9 cellular contexts compared by ENCODE assay signal in the genomic region with DNA sequence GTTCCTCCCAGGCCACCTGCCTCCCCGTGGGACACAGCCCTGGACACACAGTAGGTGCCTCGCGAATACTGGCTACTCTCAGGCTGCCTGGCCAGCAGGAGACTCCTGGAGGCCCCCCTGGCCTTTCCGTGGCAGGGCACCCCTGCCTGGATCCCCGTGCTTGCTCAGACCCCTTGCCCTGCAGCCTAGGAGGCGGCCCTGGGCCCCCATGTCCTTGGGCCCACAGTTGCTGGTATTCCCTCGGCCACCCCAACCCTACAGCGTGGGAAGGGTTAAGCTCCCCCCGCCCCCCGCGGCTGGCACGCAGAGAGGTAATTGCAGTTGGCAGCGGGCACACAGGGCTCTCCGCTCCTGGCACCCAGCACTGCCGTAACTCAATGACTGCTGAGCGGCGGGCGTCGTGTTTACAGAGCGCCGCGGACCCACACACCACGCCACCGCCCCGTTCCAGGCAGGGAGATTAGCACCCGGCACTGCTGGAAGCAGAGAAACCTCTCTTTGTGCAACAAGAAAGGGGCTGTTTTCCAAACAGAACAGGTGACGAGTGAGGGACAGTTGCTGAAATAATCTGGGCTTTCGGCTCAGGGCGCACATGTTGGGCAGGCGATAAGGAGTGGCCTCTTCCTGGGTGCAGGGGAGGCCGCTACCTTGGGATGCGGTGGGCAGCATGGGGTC. TPM values are rescaled to one million over a fixed set of nuclear protein-coding genes. Genes with fewer than 3 reads are reported as not detected.
DNase-seq lines count a peak whose midpoint lies in the region; ATAC-seq, FAIRE-seq and TF ChIP-seq lines count a peak whose summit lies in the region.
"Had no signal": no experiment of that assay in that cellular context is flagged by ENCODE, and none has a peak within 500 bp of the region (broad histone marks: within the 10 kb centered on the region; RNA-seq: fewer than 3 reads in every experiment).

No MANE protein-coding gene starts in this region.

- POLR2A ChIA-PET in HEK293 (lab: Yijun Ruan, JAX): no interaction called here

- WGBS in heart left ventricle, 4 donors: 38 to 64% (median 49%) methylated on average over 9 to 32 of the region's 32 CpGs
- WGBS in small intestine, 3 donors: 9 to 32% (median 10%) methylated on average over 32 of the region's 32 CpGs
- WGBS in lower leg skin, 2 donors: 39 to 40% methylated on average over 15 to 31 of the region's 32 CpGs

- H3K36me3 ChIP-seq in HEK293 (ENCODE audit: control insufficient read depth in 2 of 2, insufficient read depth in 1 of 2, low read length in 2 of 2) (no peaks in the 10 kb centered on the region; a peak in 1 of 3 replicates), heart left ventricle (no peaks in the 10 kb centered on the region), small intestine (ENCODE audit: control insufficient read depth in 2 of 2, insufficient read depth in 2 of 2, low read length in 2 of 2) (no peaks in the 10 kb centered on the region), kidney (ENCODE audit: control insufficient read depth in 1 of 2, insufficient read depth in 2 of 2, low read length in 2 of 2) (no peaks in the 10 kb centered on the region)
- H3K36me3 ChIP-seq: brain microvascular endothelial cell had no signal

- H3K4me1 ChIP-seq in HEK293 (ENCODE audit: control insufficient read depth, insufficient read depth, low read length) (peaks cover 3% of the 10 kb centered on the region; the same call in 1 of the 2 replicates), heart left ventricle (peaks cover 21 to 61% (median 56%) of the 10 kb centered on the region in 12 donors), small intestine (ENCODE audit: control insufficient read depth in 2 of 2, insufficient read depth in 1 of 2, low read depth in 1 of 2, low read length in 1 of 2) (peaks cover 2 to 8% of the 10 kb centered on the region in 2 donors), kidney (ENCODE audit: control insufficient read depth in 1 of 2, insufficient read depth in 1 of 2, low read depth in 1 of 2, low read length in 2 of 2) (peaks cover 0 to 11% of the 10 kb centered on the region in 2 donors)

- intact Hi-C loops in heart left ventricle (cut with DNase I): loop anchor here in 3 of 10 donors (2.0 to 5.0 kb wide), 3 partner anchors 45 to 55 kb away; no protein-coding TSS in a partner anchor
- intact Hi-C loops in lower leg skin (cut with DNase I; ENCODE audit: low total_unique reads): no loop called here
- intact Hi-C loops in kidney (cut with DNase I): no loop called here

- H3K27me3 ChIP-seq in heart left ventricle (peaks cover 0 to 26% (median 0%) of the 10 kb centered on the region in 9 donors), small intestine (ENCODE audit: control insufficient read depth in 2 of 2, insufficient read depth in 2 of 2, low read length in 2 of 2) (peaks cover 0 to 3% of the 10 kb centered on the region in 2 donors)
- H3K27me3 ChIP-seq: brain microvascular endothelial cell had no signal

- TF ChIP-seq CTCF in HEK293 (tag by site-specific recombination; IDR thresholded peaks at IDR 0.05) (no peak), heart left ventricle (IDR thresholded peaks at IDR 0.05) (no peak), lower leg skin (IDR thresholded peaks at IDR 0.05) (no peak), kidney (IDR thresholded peaks at IDR 0.05; ENCODE audit: borderline replicate concordance, extremely low read depth, insufficient read depth) (no peak)

- FAIRE-seq in small intestine (lab: Jason Lieb, UNC) (no peak), kidney (lab: Jason Lieb, UNC) (no peak)
- FAIRE-seq: GM12878 had no signal

- H3K9me3 ChIP-seq in HEK293 (ENCODE audit: control insufficient read depth, insufficient read depth, low read depth, low read length): no peaks in the 10 kb centered on the region
- no peaks in the 10 kb centered on the region for H3K9me3 ChIP-seq in heart left ventricle
- H3K9me3 ChIP-seq in small intestine (ENCODE audit: control insufficient read depth, low read depth): no peaks in the 10 kb centered on the region
- H3K9me3 ChIP-seq in kidney (ENCODE audit: control insufficient read depth in 1 of 2, low read length in 2 of 2): no peaks in the 10 kb centered on the region

- TF ChIP-seq POLR2A in heart left ventricle (IDR thresholded peaks at IDR 0.05) (no peak), lower leg skin (IDR thresholded peaks at IDR 0.05) (no peak)

- peak; percentile 23 to 45 (median 30) for ATAC-seq in heart left ventricle

- DNase-seq in NCI-H345 (lab: John Stamatoyannopoulos, UW) (peak; percentile 99), heart left ventricle (peak in 4 of 5 donors; percentile 61 to 83 (median 74)), small intestine (peak; percentile 59), lower leg skin (ENCODE audit: low spot score in 2 of 2) (no peak), kidney (no peak), SW 1271 (lab: John Stamatoyannopoulos, UW) (no peak)
- DNase-seq: brain microvascular endothelial cell had no signal

- CTCF ChIA-PET in HEK293 (lab: Yijun Ruan, JAX): interaction anchor here (1.0 to 1.2 kb wide), 2 partner anchors 13 to 57 kb away, joined by 3 to 4 read pairs; no protein-coding TSS in a partner anchor

- H3K4me3 ChIP-seq in HEK293 (ENCODE audit: low read depth, low read length) (no peak overlapping the region), heart left ventricle (no peak overlapping the region), small intestine (ENCODE audit: low read depth in 1 of 2, low read length in 2 of 2) (no peak overlapping the region), lower leg skin (ENCODE audit: low read depth, poor library complexity, severe bottlenecking) (no peak overlapping the region), kidney (ENCODE audit: low read length in 2 of 2) (no peak overlapping the region)
- H3K4me3 ChIP-seq: GM12878 had no signal

- H3K27ac ChIP-seq in HEK293 (ENCODE audit: extremely low read depth, low read depth, low read length) (no peak overlapping the region), heart left ventricle (peak overlapping the region in 9 of 12 donors; percentile 10 to 35 (median 24)), small intestine (ENCODE audit: low read depth in 1 of 2, low read length in 1 of 2) (peak overlapping the region in 1 of 2 donors; percentile 59), kidney (ENCODE audit: low read depth in 2 of 2, low read length in 2 of 2) (no peak overlapping the region)
- H3K27ac ChIP-seq: brain microvascular endothelial cell had no signal

- H3K9ac ChIP-seq in kidney (ENCODE audit: low read length in 2 of 2): no peak overlapping the region

TF ChIP-seq in HEK293, 187 proteins besides CTCF, POLR2A, EP300 and RAD21:
- TF ChIP-seq ZNF707 (tag by site-specific recombination; IDR thresholded peaks at IDR 0.05): no peak
- TF ChIP-seq GLIS2 (tag by site-specific recombination; IDR thresholded peaks at IDR 0.05): peak; percentile 50
- peak; percentile 55 for TF ChIP-seq ZIC2 (tag by site-specific recombination; IDR thresholded peaks at IDR 0.05)
- TF ChIP-seq ZFP37 (tag by site-specific recombination; IDR thresholded peaks at IDR 0.05): no peak
- TF ChIP-seq ZNF837 (tag by site-specific recombination; IDR thresholded peaks at IDR 0.05): no peak
- no peak for TF ChIP-seq MEIS1 (CRISPR knock-in tag; IDR thresholded peaks at IDR 0.05; ENCODE audit: borderline replicate concordance)
- TF ChIP-seq, protein P1, sequence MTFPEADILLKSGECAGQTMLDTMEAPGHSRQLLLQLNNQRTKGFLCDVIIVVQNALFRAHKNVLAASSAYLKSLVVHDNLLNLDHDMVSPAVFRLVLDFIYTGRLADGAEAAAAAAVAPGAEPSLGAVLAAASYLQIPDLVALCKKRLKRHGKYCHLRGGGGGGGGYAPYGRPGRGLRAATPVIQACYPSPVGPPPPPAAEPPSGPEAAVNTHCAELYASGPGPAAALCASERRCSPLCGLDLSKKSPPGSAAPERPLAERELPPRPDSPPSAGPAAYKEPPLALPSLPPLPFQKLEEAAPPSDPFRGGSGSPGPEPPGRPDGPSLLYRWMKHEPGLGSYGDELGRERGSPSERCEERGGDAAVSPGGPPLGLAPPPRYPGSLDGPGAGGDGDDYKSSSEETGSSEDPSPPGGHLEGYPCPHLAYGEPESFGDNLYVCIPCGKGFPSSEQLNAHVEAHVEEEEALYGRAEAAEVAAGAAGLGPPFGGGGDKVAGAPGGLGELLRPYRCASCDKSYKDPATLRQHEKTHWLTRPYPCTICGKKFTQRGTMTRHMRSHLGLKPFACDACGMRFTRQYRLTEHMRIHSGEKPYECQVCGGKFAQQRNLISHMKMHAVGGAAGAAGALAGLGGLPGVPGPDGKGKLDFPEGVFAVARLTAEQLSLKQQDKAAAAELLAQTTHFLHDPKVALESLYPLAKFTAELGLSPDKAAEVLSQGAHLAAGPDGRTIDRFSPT (tag by site-specific recombination; IDR thresholded peaks at IDR 0.05): peak; percentile 57; the same call in 1 of the 2 replicates
- no peak for TF ChIP-seq ZNF350 (tag by site-specific recombination; IDR thresholded peaks at IDR 0.05)
- peak; percentile 62 for TF ChIP-seq GLIS1 (tag by site-specific recombination; IDR thresholded peaks at IDR 0.05)

RNA-seq across cellular contexts. Expression of a gene that starts 32.3 kb away (rescaled TPM):
- total RNA-seq in heart left ventricle: 10 to 100 TPM in 3 of 9 donors, 1 to 10 TPM in 6; 6.0 to 19.6 (median 9.3) TPM
- 1 to 10 TPM; 7.6 to 8.5 TPM for polyA plus RNA-seq in heart left ventricle
- polyA plus RNA-seq in small intestine: 10 to 100 TPM in 1 of 3 donors, 1 to 10 TPM in 2; 2.2 to 13.4 (median 6.3) TPM
- total RNA-seq in lower leg skin: 10 to 100 TPM in 2 of 4 donors, 1 to 10 TPM in 2; 4.1 to 14.2 (median 10.0) TPM
- total RNA-seq in kidney: 20.5 TPM
- 2.6 TPM for polyA plus RNA-seq in kidney (ENCODE audit: insufficient read depth, low read depth, low replicate concordance)

Comparison
In these comparisons a context has a peak if more than half of its experiments do, and no peak if none do; other contexts are left out.
1. H3K27ac ChIP-seq: peak in heart left ventricle (9 of 12); none in HEK293 (single experiment) and kidney (0 of 2).
2. DNase-seq: peak in NCI-H345 (single experiment), heart left ventricle (4 of 5) and small intestine (single experiment); none in lower leg skin (0 of 2), kidney (single experiment) and SW 1271 (0 of 2).